Comparison of ENCODE assay signal across 21 cellular contexts in the genomic region with DNA sequence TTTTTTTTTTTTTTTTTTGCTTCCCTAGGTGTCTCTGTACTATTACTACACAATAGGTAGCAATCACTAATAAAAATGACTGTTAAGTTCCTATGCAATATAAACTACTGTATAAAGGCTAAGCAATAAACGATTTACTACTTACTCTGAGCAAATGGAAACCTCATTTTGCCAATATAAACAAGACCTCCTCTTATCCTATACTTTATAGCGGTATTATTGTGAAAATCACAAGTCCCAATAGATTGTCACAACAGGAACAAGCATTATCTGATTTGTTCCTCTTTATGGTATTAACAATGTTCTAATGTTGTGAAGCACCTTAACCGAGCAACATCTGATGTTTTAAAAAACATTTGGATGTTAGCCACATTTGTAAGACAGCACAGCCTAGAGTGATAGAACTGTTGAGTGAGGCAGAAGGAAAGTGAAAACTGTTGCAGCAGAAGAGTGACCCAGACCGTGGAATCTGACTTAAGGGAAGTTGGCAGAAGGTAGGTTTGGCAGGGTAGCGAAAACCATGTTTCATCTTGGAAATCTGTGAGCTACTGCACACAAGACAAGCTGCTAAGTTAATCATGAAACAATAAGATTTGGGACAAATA.
A peak's percentile ranks its signal among the peaks of the same experiment; 100 is the strongest.
DNase-seq lines count a peak whose midpoint lies in the region; ATAC-seq, FAIRE-seq and TF ChIP-seq lines count a peak whose summit lies in the region.
"Had no signal": no experiment of that assay in that cellular context is flagged by ENCODE, and none has a peak within 500 bp of the region (broad histone marks: within the 10 kb centered on the region; RNA-seq: fewer than 3 reads in every experiment).

No MANE protein-coding gene starts in this region.

- H3K27ac ChIP-seq in GM23338 (ENCODE audit: low read depth) (peak overlapping the region; percentile 17), HUES6 (ENCODE audit: low read depth, low read length) (peak overlapping the region; percentile 82), H1 (ENCODE audit: low read depth, low read length) (no peak overlapping the region), neural progenitor cell (no peak overlapping the region)
- H3K27ac ChIP-seq: Peyer's patch had no signal

- H3K9me3 ChIP-seq in HUES6 (ENCODE audit: control insufficient read depth, insufficient read depth, low read depth, low read length) (peaks cover 12% of the 10 kb centered on the region), H1 (ENCODE audit: insufficient read depth in 2 of 2, low read depth in 1 of 2, low read length in 1 of 2) (peaks cover 10 to 14% of the 10 kb centered on the region in 2 experiments; a peak in 3 of 4 replicates), neural progenitor cell (ENCODE audit: low read depth) (peaks cover 7% of the 10 kb centered on the region)
- H3K9me3 ChIP-seq: Peyer's patch, SK-N-SH had no signal

- peak overlapping the region; percentile 87; the same call in 1 of the 2 replicates for H2BK20ac ChIP-seq in H1 (ENCODE audit: low read length)

- H3K4me3 ChIP-seq in GM23338 (no peak overlapping the region), HUES6 (ENCODE audit: low read depth, low read length) (no peak overlapping the region), H1 (ENCODE audit: extremely low read depth in 1 of 4, insufficient read depth in 2 of 4, low read depth in 3 of 4, low read length in 4 of 4) (no peak overlapping the region), neural progenitor cell (no peak overlapping the region)
- H3K4me3 ChIP-seq: K562, Peyer's patch had no signal

- H2BK12ac ChIP-seq in H1 (ENCODE audit: low read depth, low read length): peak overlapping the region; percentile 97

- TF ChIP-seq CTCF in GM23338 (conservative IDR thresholded peaks at IDR 0.05; ENCODE audit: low read depth in 2 of 2) (no peak), H1 (IDR thresholded peaks at IDR 0.05; ENCODE audit: control extremely low read depth in 1 of 3, insufficient read depth in 1 of 3, low read depth in 1 of 3, low read length in 3 of 3) (no peak), neural progenitor cell (IDR thresholded peaks at IDR 0.05) (no peak), natural killer cell (IDR thresholded peaks at IDR 0.05) (no peak)

- ATAC-seq in GM23338: no peak; the same call in 2 of the 3 replicates
- no peak for ATAC-seq in natural killer cell
- no peak for ATAC-seq in GM21529 (IDR thresholded peaks at IDR 0.05; ENCODE audit: unreplicated experiment)
- ATAC-seq: K562, T-cell had no signal

- H3K14ac ChIP-seq in H1 (ENCODE audit: insufficient read length): peak overlapping the region; percentile 94

- no peak overlapping the region for H3K4me3 Mint-ChIP-seq in GM23338
- no peak overlapping the region for H3K4me3 Mint-ChIP-seq in neural progenitor cell
- H3K4me3 Mint-ChIP-seq in natural killer cell: no peak overlapping the region
- H3K4me3 Mint-ChIP-seq: B cell; CD4-positive, alpha-beta memory T cell; T-cell had no signal

- H2BK15ac ChIP-seq in H1 (ENCODE audit: low read length): no peak overlapping the region

- no peaks in the 10 kb centered on the region for H3F3A ChIP-seq in GM23338 (replicated peaks; ENCODE audit: low read depth)
- peaks cover 8% of the 10 kb centered on the region for H3F3A ChIP-seq in neural progenitor cell (ENCODE audit: low read depth)

- H3K36me3 Mint-ChIP-seq in GM23338 (ENCODE audit: low read depth) (peaks cover 20% of the 10 kb centered on the region), neural progenitor cell (no peaks in the 10 kb centered on the region), natural killer cell (no peaks in the 10 kb centered on the region)
- H3K36me3 Mint-ChIP-seq: T-cell had no signal

- no peaks in the 10 kb centered on the region for H4K20me1 ChIP-seq in GM23338 (replicated peaks; ENCODE audit: insufficient read depth)
- H4K20me1 ChIP-seq in H1 (replicated peaks in 1 of 2; ENCODE audit: control insufficient read depth in 1 of 2, insufficient read depth in 2 of 2, low read length in 2 of 2): no peaks in the 10 kb centered on the region
- no peaks in the 10 kb centered on the region for H4K20me1 ChIP-seq in neural progenitor cell (ENCODE audit: low read depth)

- POLR2A ChIA-PET in H1 (lab: Charles Lee; ENCODE audit: partially characterized antibody): no interaction called here

- 81% methylated on average over 5 of the region's 5 CpGs; no CpG with 5 or more reads in 1 of the 2 experiments for WGBS in H1 (ENCODE audit: extremely low coverage in 1 of 2, insufficient coverage in 1 of 2, insufficient read length in 1 of 2, insufficient replicate concordance in 2 of 2, low coverage in 1 of 2, low lambda C conversion rate in 2 of 2, missing lambda C conversion rate in 1 of 2), 2 experiments

- H3K27ac Mint-ChIP-seq in GM23338 (peak overlapping the region; percentile 82), neural progenitor cell (no peak overlapping the region), natural killer cell (no peak overlapping the region)
- H3K27ac Mint-ChIP-seq: B cell; CD4-positive, alpha-beta memory T cell; T-cell had no signal

- H3K79me2 ChIP-seq in GM23338 (replicated peaks; ENCODE audit: insufficient read depth) (no peaks in the 10 kb centered on the region), H1 (ENCODE audit: control insufficient read depth in 1 of 2, insufficient read depth in 2 of 2, low read length in 2 of 2) (no peaks in the 10 kb centered on the region), neural progenitor cell (ENCODE audit: low read depth) (no peaks in the 10 kb centered on the region)

- FAIRE-seq in H1 (lab: Jason Lieb, UNC): peak; percentile 84
- FAIRE-seq: GM18507, H54, K562 had no signal

- H2BK5ac ChIP-seq in H1 (ENCODE audit: low read depth, low read length): peak overlapping the region; percentile 88; the same call in 1 of the 2 replicates

- no peak for TF ChIP-seq RAD21 in H1 (IDR thresholded peaks at IDR 0.05 in 1 of 2, conservative IDR thresholded peaks at IDR 0.05 in 1 of 2; ENCODE audit: low read depth in 2 of 2, low read length in 2 of 2)

- TF ChIP-seq EP300 in H1 (IDR thresholded peaks at IDR 0.05; ENCODE audit: borderline replicate concordance in 1 of 2, low read depth in 2 of 2, low read length in 2 of 2): no peak

- no peak overlapping the region for H2AK5ac ChIP-seq in H1 (ENCODE audit: low read depth, low read length)

- H3K79me1 ChIP-seq in H1 (ENCODE audit: low read depth, low read length): no peaks in the 10 kb centered on the region

- peaks cover 5% of the 10 kb centered on the region; the same call in 1 of the 2 replicates for H3K9me2 ChIP-seq in GM23338 (ENCODE audit: insufficient read depth)
- H3K9me2 ChIP-seq: SK-N-SH had no signal

- intact Hi-C loops in natural killer cell (cut with micrococcal nuclease): no loop called here

- H3K23ac ChIP-seq in H1 (ENCODE audit: insufficient read length): no peak overlapping the region

- peak overlapping the region; percentile 89 for H4K91ac ChIP-seq in H1 (replicated peaks; ENCODE audit: insufficient read length, low read length)

- H3K9me3 Mint-ChIP-seq in GM23338 (peaks cover 21% of the 10 kb centered on the region), neural progenitor cell (peaks cover 7% of the 10 kb centered on the region), natural killer cell (peaks cover 0 to 4% of the 10 kb centered on the region in 2 donors)

- peak overlapping the region; percentile 54 for H4K5ac ChIP-seq in H1 (ENCODE audit: insufficient read length, low read depth, low read length)

- H4K8ac ChIP-seq in H1 (ENCODE audit: extremely low read depth, insufficient read depth, low read length): no peak overlapping the region

- H2BK120ac ChIP-seq in H1 (replicated peaks; ENCODE audit: low read depth, low read length): peak overlapping the region; percentile 91

- no peaks in the 10 kb centered on the region for H3K27me3 ChIP-seq in GM23338 (ENCODE audit: insufficient read depth)
- H3K27me3 ChIP-seq in HUES6 (ENCODE audit: control insufficient read depth, insufficient read depth, low read length): no peaks in the 10 kb centered on the region
- peaks cover 0 to 2% (median 0%) of the 10 kb centered on the region in 4 experiments; a peak in 1 of 7 replicates for H3K27me3 ChIP-seq in H1 (replicated peaks in 1 of 4; ENCODE audit: control insufficient read depth in 3 of 4, extremely low read depth in 1 of 4, insufficient read depth in 3 of 4, low read length in 3 of 4)
- no peaks in the 10 kb centered on the region for H3K27me3 ChIP-seq in neural progenitor cell
- H3K27me3 ChIP-seq: Peyer's patch had no signal

- H3K4me1 ChIP-seq in GM23338 (ENCODE audit: insufficient read depth) (peaks cover 22% of the 10 kb centered on the region), HUES6 (ENCODE audit: control insufficient read depth, insufficient read depth, low read length) (peaks cover 20% of the 10 kb centered on the region), H1 (replicated peaks in 1 of 4; ENCODE audit: control insufficient read depth in 3 of 4, insufficient read depth in 4 of 4, low read length in 3 of 4) (peaks cover 0 to 5% (median 1%) of the 10 kb centered on the region in 4 experiments; a peak in 3 of 7 replicates), neural progenitor cell (peaks cover 26% of the 10 kb centered on the region)
- H3K4me1 ChIP-seq: Peyer's patch had no signal

- no peaks in the 10 kb centered on the region for H3K23me2 ChIP-seq in H1 (ENCODE audit: low read depth, low read length)

- no peak overlapping the region for H2AFZ ChIP-seq in GM23338
- no peak overlapping the region; the same call in 1 of the 2 replicates for H2AFZ ChIP-seq in H1 (ENCODE audit: low read length)
- H2AFZ ChIP-seq in neural progenitor cell (replicated peaks): peak overlapping the region; percentile 76

- H3K36me3 ChIP-seq in GM23338 (ENCODE audit: insufficient read depth): no peaks in the 10 kb centered on the region
- no peaks in the 10 kb centered on the region for H3K36me3 ChIP-seq in HUES6 (ENCODE audit: control insufficient read depth, insufficient read depth, low read length)
- H3K36me3 ChIP-seq in H1 (ENCODE audit: control insufficient read depth in 2 of 4, insufficient read depth in 4 of 4, low read length in 3 of 4): no peaks in the 10 kb centered on the region
- no peaks in the 10 kb centered on the region for H3K36me3 ChIP-seq in neural progenitor cell
- H3K36me3 ChIP-seq: Peyer's patch had no signal

- H3K4ac ChIP-seq in H1 (replicated peaks; ENCODE audit: insufficient read length, low read depth, low read length): peak overlapping the region; percentile 86

- H3K4me2 ChIP-seq in GM23338 (peak overlapping the region; percentile 5; the same call in 1 of the 2 replicates), H1 (ENCODE audit: insufficient read depth in 1 of 2, low read depth in 2 of 2, low read length in 2 of 2) (no peak overlapping the region), neural progenitor cell (peak overlapping the region; percentile 50)
- H3K4me2 ChIP-seq: SK-N-SH had no signal

- DNase-seq in GM23338 (ENCODE audit: low spot score) (no peak), H1 (ENCODE audit: low read depth in 1 of 2, low spot score in 2 of 2) (no peak), neural progenitor cell (ENCODE audit: low spot score) (no peak), natural killer cell (no peak), ureter (ENCODE audit: low spot score) (no peak)
- DNase-seq: CD4-positive, alpha-beta memory T cell; DND-41; NCI-H1048; NCI-H146; NCI-H2081; NCI-H524; Peyer's patch; SHP77; SK-N-SH; T-cell had no signal

- H3K9ac ChIP-seq in HUES6 (ENCODE audit: low read length) (no peak overlapping the region), H1 (replicated peaks in 1 of 4; ENCODE audit: extremely low read depth in 1 of 4, low read depth in 3 of 4, low read length in 3 of 4) (no peak overlapping the region), neural progenitor cell (no peak overlapping the region)
- H3K9ac ChIP-seq: SK-N-SH had no signal

- no peak for TF ChIP-seq POLR2A in H1 (IDR thresholded peaks at IDR 0.05; ENCODE audit: control extremely low read depth in 1 of 2, low read depth in 2 of 2, low read length in 2 of 2)

- no peak overlapping the region for H3K56ac ChIP-seq in H1 (replicated peaks; ENCODE audit: insufficient read length, low read depth, low read length)

- H3K18ac ChIP-seq in H1 (ENCODE audit: extremely low read depth, low read length): no peak overlapping the region; the same call in 1 of the 2 replicates

- H3K4me1 Mint-ChIP-seq in GM23338 (peaks cover 21% of the 10 kb centered on the region), neural progenitor cell (peaks cover 3% of the 10 kb centered on the region), natural killer cell (no peaks in the 10 kb centered on the region)
- H3K4me1 Mint-ChIP-seq: CD4-positive, alpha-beta memory T cell; T-cell had no signal

- CTCF ChIA-PET in H1 (lab: Charles Lee; ENCODE audit: partially characterized antibody): no interaction called here

- H3K27me3 Mint-ChIP-seq in GM23338 (ENCODE audit: insufficient read depth, low read depth, poor library complexity) (no peaks in the 10 kb centered on the region), neural progenitor cell (ENCODE audit: insufficient read depth, low read depth) (no peaks in the 10 kb centered on the region), natural killer cell (ENCODE audit: low read depth in 2 of 2) (peaks cover 16 to 26% of the 10 kb centered on the region in 2 donors)

Comparison
In these comparisons a context has a peak if more than half of its experiments do, and no peak if none do; other contexts are left out.
1. H3K27ac ChIP-seq: peak in GM23338 (single experiment) and HUES6 (single experiment); none in H1 (single experiment) and neural progenitor cell (single experiment).
2. H3K4me2 ChIP-seq: peak in GM23338 (single experiment) and neural progenitor cell (single experiment); none in H1 (0 of 2).